In genomic region chr11:36510567-36511020, GRCh38 we compare ENCODE assay signal across 8 cellular contexts. TPM values are rescaled to one million over a fixed set of nuclear protein-coding genes. Genes with fewer than 3 reads are reported as not detected.
A peak's percentile ranks its signal among the peaks of the same experiment; 100 is the strongest.
DNase-seq lines count a peak whose midpoint lies in the region; ATAC-seq and TF ChIP-seq lines count a peak whose summit lies in the region.

No MANE protein-coding gene starts in this region.

- in situ Hi-C loops in GM13976 (cut with MboI; ENCODE audit: low sequenced_read_pairs, unreplicated experiment): no loop called here

- H3K4me1 ChIP-seq in adrenal gland (replicated peaks in 1 of 2) (peaks cover 8 to 26% of the 10 kb centered on the region in 2 donors), stomach smooth muscle (ENCODE audit: control insufficient read depth, insufficient read depth, low read length) (peaks cover 6% of the 10 kb centered on the region)

- no peaks in the 10 kb centered on the region for H3K36me3 ChIP-seq in adrenal gland (replicated peaks in 1 of 2)
- H3K36me3 ChIP-seq in stomach smooth muscle (ENCODE audit: control insufficient read depth in 2 of 2, insufficient read depth in 2 of 2, low read length in 2 of 2): no peaks in the 10 kb centered on the region

- ATAC-seq in HG03095 (IDR thresholded peaks at IDR 0.05; ENCODE audit: unreplicated experiment): peak; percentile 4

- no peak for TF ChIP-seq POLR2A in adrenal gland (IDR thresholded peaks at IDR 0.05)

- no peak for TF ChIP-seq CTCF in GM13976 (IDR thresholded peaks at IDR 0.05; ENCODE audit: borderline replicate concordance, control extremely low read depth, extremely low read depth, insufficient read depth, missing control alignments)
- TF ChIP-seq CTCF in adrenal gland (IDR thresholded peaks at IDR 0.05): peak in 1 of 6 experiments; percentile 9

- DNase-seq in GM13976 (ENCODE audit: low spot score): peak; percentile 22
- no peak for DNase-seq in adrenal gland
- DNase-seq in NAMALWA (ENCODE audit: low spot score): no peak
- DNase-seq in stimulated activated CD4-positive, alpha-beta T cell treated with anti-CD3 and anti-CD28 coated beads, Interleukin-4, amount 100 ng/mL, for 24 hours: no peak
- no peak for DNase-seq in ecto neural progenitor cell (ENCODE audit: low spot score)

- WGBS in adrenal gland, 4 donors: 8 to 9% (median 8%) methylated on average over 11 of the region's 11 CpGs

- H3K9me3 ChIP-seq in adrenal gland (replicated peaks in 1 of 3) (no peaks in the 10 kb centered on the region), iPS-18c (ENCODE audit: control insufficient read depth, insufficient read depth, low read length) (no peaks in the 10 kb centered on the region), stomach smooth muscle (ENCODE audit: control insufficient read depth in 2 of 2, low read length in 2 of 2) (peaks cover 0 to 3% of the 10 kb centered on the region in 2 donors)

- H3K4me3 ChIP-seq in adrenal gland (peak overlapping the region in 2 of 4 donors; percentile 80 to 95), iPS-18c (ENCODE audit: insufficient read depth, low read depth, low read length) (peak overlapping the region; percentile 99), stomach smooth muscle (ENCODE audit: low read length in 2 of 2) (peak overlapping the region; percentile 95 to 96)

- H3K27me3 ChIP-seq in adrenal gland (no peaks in the 10 kb centered on the region), stomach smooth muscle (ENCODE audit: control insufficient read depth in 1 of 2, insufficient read depth in 2 of 2, low read length in 2 of 2) (no peaks in the 10 kb centered on the region)

- H3K27ac ChIP-seq in adrenal gland: peak overlapping the region in 4 of 5 donors; percentile 88 to 93 (median 91)
- H3K27ac ChIP-seq in stomach smooth muscle (ENCODE audit: low read length): peak overlapping the region; percentile 62

- intact Hi-C loops in adrenal gland (cut with DNase I): no loop called here

- H3K9ac ChIP-seq in stomach smooth muscle (ENCODE audit: low read length in 2 of 2): peak overlapping the region; percentile 92 to 93

RNA-seq across cellular contexts. Expression of gene TRAF6, which starts 0.5 kb away (rescaled TPM):
- total RNA-seq in adrenal gland: 10 to 100 TPM; 11.6 to 18.5 (median 17.2) TPM
- 10 to 100 TPM in 1 of 3 donors, 1 to 10 TPM in 2; 2.3 to 11.4 (median 2.7) TPM for polyA plus RNA-seq in adrenal gland

RNA-seq across cellular contexts. Expression of gene RAG1, which starts 57.2 kb away (rescaled TPM):
- total RNA-seq in adrenal gland: 1 to 10 TPM; 1.1 to 3.5 (median 2.3) TPM
- polyA plus RNA-seq in adrenal gland: 1 to 10 TPM in 1 of 3 donors, under 1 TPM in 2; 0.17 to 1.3 (median 0.97) TPM
